ENCODE assay signal across 11 cellular contexts in genomic region chr2:54454548-54454921, GRCh38. TPM values are rescaled to one million over a fixed set of nuclear protein-coding genes. Genes with fewer than 3 reads are reported as not detected.
DNase-seq lines count a peak whose midpoint lies in the region; ATAC-seq and TF ChIP-seq lines count a peak whose summit lies in the region.
"Had no signal": no experiment of that assay in that cellular context is flagged by ENCODE, and none has a peak within 500 bp of the region (broad histone marks: within the 10 kb centered on the region; RNA-seq: fewer than 3 reads in every experiment).

No MANE protein-coding gene starts in this region.

- H3K4me3 Mint-ChIP-seq in H9 (peak overlapping the region; percentile 56 to 74; a peak in 4 of 5 replicates), WTC11 (peak overlapping the region; percentile 84)

- no peaks in the 10 kb centered on the region for H3K79me1 ChIP-seq in H9 (ENCODE audit: insufficient read depth, low read depth, low read length, poor library complexity, severe bottlenecking)

- H2BK5ac ChIP-seq in H9 (ENCODE audit: insufficient read length, low read length), result no peak overlapping the region

- no peak overlapping the region for H3K18ac ChIP-seq in H9 (ENCODE audit: insufficient read length, low read depth, low read length)

- H3T11ph ChIP-seq in H9 (ENCODE audit: low read length), result no peak overlapping the region

- H3K9me3 Mint-ChIP-seq in H9 (no peaks in the 10 kb centered on the region; a peak in 1 of 5 replicates), WTC11 (no peaks in the 10 kb centered on the region)
- H3K9me3 Mint-ChIP-seq: activated naive CD4-positive, alpha-beta T cell treated with anti-CD3 and anti-CD28 coated beads, Interleukin-2, amount 10 ng/mL, durations not matched to agents 7 days and 5 days had no signal

- H3K27ac Mint-ChIP-seq in H9 (no peak overlapping the region), WTC11 (no peak overlapping the region)
- H3K27ac Mint-ChIP-seq: activated naive CD4-positive, alpha-beta T cell treated with anti-CD3 and anti-CD28 coated beads, Interleukin-2, amount 10 ng/mL, durations not matched to agents 7 days and 5 days had no signal

- no peaks in the 10 kb centered on the region for H3K27me3 ChIP-seq in H9 (ENCODE audit: insufficient read depth, low read length)
- H3K27me3 ChIP-seq in left lung, result peaks cover 0 to 53% of the 10 kb centered on the region in 2 donors
- no peaks in the 10 kb centered on the region for H3K27me3 ChIP-seq in ovary
- H3K27me3 ChIP-seq: SJSA1 had no signal

- CTCF ChIA-PET in WTC11 (lab: Charles Lee), result no interaction called here

- H3K4me3 ChIP-seq in left lung, result no peak overlapping the region
- no peak overlapping the region for H3K4me3 ChIP-seq in ovary

- H4K20me1 ChIP-seq in H9 (ENCODE audit: control insufficient read depth, insufficient read depth, insufficient read length), result no peaks in the 10 kb centered on the region

- H2BK12ac ChIP-seq in H9 (ENCODE audit: insufficient read length, low read depth, low read length), result no peak overlapping the region

- H3K4ac ChIP-seq in H9 (ENCODE audit: low read depth, low read length), result no peak overlapping the region

- H3K79me2 ChIP-seq in H9 (ENCODE audit: insufficient read depth, low read length), result no peaks in the 10 kb centered on the region

- no peaks in the 10 kb centered on the region for H3K4me1 ChIP-seq in H9 (ENCODE audit: insufficient read depth, low read length)
- H3K4me1 ChIP-seq in left lung, result peaks cover 0 to 39% of the 10 kb centered on the region in 2 donors
- peaks cover 2% of the 10 kb centered on the region for H3K4me1 ChIP-seq in ovary (ENCODE audit: insufficient read depth)

- H3K4me1 Mint-ChIP-seq in H9 (peaks cover 6 to 21% of the 10 kb centered on the region in 2 experiments), WTC11 (peaks cover 29% of the 10 kb centered on the region)

- no peak overlapping the region for H3K56ac ChIP-seq in H9 (ENCODE audit: insufficient read length, low read depth, low read length)

- H3K4me2 ChIP-seq in H9 (ENCODE audit: insufficient read depth, insufficient read length, low read length), result peak overlapping the region; percentile 94

- no peak for DNase-seq in H9
- no peak for DNase-seq in WTC11 (ENCODE audit: low spot score)
- DNase-seq in left lung, result no peak
- DNase-seq in superior temporal gyrus (ENCODE audit: extremely low spot score), result peak; percentile 52
- DNase-seq in ovary, result no peak
- DNase-seq in activated T-cell treated with anti-CD3 and anti-CD28 coated beads for 4 hours, result no peak
- no peak for DNase-seq in activated naive CD4-positive, alpha-beta T cell treated with anti-CD3 and anti-CD28 coated beads, Interleukin-2, amount 50 U/mL, for 16 hours
- DNase-seq: activated CD4-positive, alpha-beta T cell treated with anti-CD3 and anti-CD28 coated beads for 4 hours; activated naive CD4-positive, alpha-beta T cell treated with anti-CD3 and anti-CD28 coated beads, Interleukin-2, amount 10 ng/mL, durations not matched to agents 7 days and 5 days; HCEC 1CT had no signal

- POLR2A ChIA-PET in WTC11 (lab: Charles Lee), result interaction anchor here (1.0 kb wide), 1 partner anchor 17 kb away, joined by 6 read pairs; no protein-coding TSS in a partner anchor

- H3K9ac ChIP-seq in H9 (ENCODE audit: extremely low read depth, insufficient read length, low read length), result no peak overlapping the region

- intact Hi-C loops in left lung (cut with DNase I) (no loop called here), ovary (cut with DNase I) (no loop called here)

- H3K36me3 Mint-ChIP-seq in H9 (ENCODE audit: insufficient read depth in 1 of 3, low read depth in 3 of 3) (no peaks in the 10 kb centered on the region; a peak in 1 of 7 replicates), WTC11 (no peaks in the 10 kb centered on the region)
- H3K36me3 Mint-ChIP-seq: activated naive CD4-positive, alpha-beta T cell treated with anti-CD3 and anti-CD28 coated beads, Interleukin-2, amount 10 ng/mL, durations not matched to agents 7 days and 5 days had no signal

- TF ChIP-seq POLR2A in ovary (IDR thresholded peaks at IDR 0.05), result no peak

- no peaks in the 10 kb centered on the region for H3K36me3 ChIP-seq in left lung
- H3K36me3 ChIP-seq in ovary, result no peaks in the 10 kb centered on the region

- H2AK5ac ChIP-seq in H9 (ENCODE audit: insufficient read length, low read length), result no peak overlapping the region

- H4K91ac ChIP-seq in H9 (ENCODE audit: insufficient read length, low read depth, low read length), result no peak overlapping the region

- no peak overlapping the region for H2BK15ac ChIP-seq in H9 (ENCODE audit: low read depth, low read length)

- no peak for ATAC-seq in WTC11
- ATAC-seq in left lung, result no peak

- H3K9me3 ChIP-seq in H9 (ENCODE audit: control insufficient read depth, low read depth, low read length) (no peaks in the 10 kb centered on the region), left lung (no peaks in the 10 kb centered on the region), ovary (no peaks in the 10 kb centered on the region)
- H3K9me3 ChIP-seq: SJSA1 had no signal

- no peak for TF ChIP-seq EP300 in ovary (IDR thresholded peaks at IDR 0.05)

- H3K27ac ChIP-seq in H9 (ENCODE audit: insufficient read length, low read depth, low read length) (no peak overlapping the region), left lung (peak overlapping the region; percentile 84 to 96), ovary (peak overlapping the region in 1 of 2 donors; percentile 89)
- H3K27ac ChIP-seq: SJSA1 had no signal

- peaks cover 21% of the 10 kb centered on the region for H3K23me2 ChIP-seq in H9 (ENCODE audit: insufficient read length, low read depth, low read length, poor library complexity, severe bottlenecking)

- no CpG with 5 or more reads among the region's 2 CpGs for WGBS in H9 (ENCODE audit: extremely low coverage, insufficient read length, low lambda C conversion rate)
- WGBS in ovary, 3 donors, result 72 to 75% (median 74%) methylated on average over 2 of the region's 2 CpGs

- no peak overlapping the region for H2BK120ac ChIP-seq in H9 (ENCODE audit: low read depth, low read length, poor library complexity, severe bottlenecking)

- no peak for TF ChIP-seq CTCF in H9 (conservative IDR thresholded peaks at IDR 0.05)
- TF ChIP-seq CTCF in WTC11 (IDR thresholded peaks at IDR 0.05), result no peak
- no peak for TF ChIP-seq CTCF in left lung (IDR thresholded peaks at IDR 0.05)
- TF ChIP-seq CTCF in ovary (IDR thresholded peaks at IDR 0.05), result no peak

- no peak overlapping the region for H2BK20ac ChIP-seq in H9 (ENCODE audit: low read depth, low read length, poor library complexity, severe bottlenecking)

- peaks cover 35% of the 10 kb centered on the region for H3K27me3 Mint-ChIP-seq in H9 (ENCODE audit: low read depth)
- H3K27me3 Mint-ChIP-seq in WTC11 (ENCODE audit: low read depth), result no peaks in the 10 kb centered on the region; the same call in none of the 2 replicates

- no peak overlapping the region for H4K8ac ChIP-seq in H9 (replicated peaks; ENCODE audit: insufficient read length, low read depth, low read length)

- no peak overlapping the region for H2AFZ ChIP-seq in H9 (ENCODE audit: low read length)

- H3K14ac ChIP-seq in H9 (ENCODE audit: insufficient read depth, low read length), result no peak overlapping the region

- no peak overlapping the region for H4K5ac ChIP-seq in H9 (ENCODE audit: insufficient read length, low read depth, low read length)

- H3K23ac ChIP-seq in H9 (ENCODE audit: insufficient read length, low read depth, low read length), result no peak overlapping the region

TF ChIP-seq in WTC11, 78 proteins besides CTCF, POLR2A, EP300 and RAD21:
- TF ChIP-seq NR2C2 (CRISPR knock-in tag; IDR thresholded peaks at IDR 0.05), result no peak
- no peak for TF ChIP-seq AR (CRISPR knock-in tag; IDR thresholded peaks at IDR 0.05)
- TF ChIP-seq USF1 (CRISPR knock-in tag; IDR thresholded peaks at IDR 0.05), result no peak
- TF ChIP-seq MAX (CRISPR knock-in tag; IDR thresholded peaks at IDR 0.05), result no peak
- TF ChIP-seq ZBTB21 (CRISPR knock-in tag; IDR thresholded peaks at IDR 0.05; ENCODE audit: borderline replicate concordance), result no peak
- TF ChIP-seq CREB1 (CRISPR knock-in tag; IDR thresholded peaks at IDR 0.05), result no peak

RNA-seq across cellular contexts. Expression of gene SPTBN1, which starts 1.6 kb away (rescaled TPM):
- total RNA-seq in H9 (2021) (160 and 164 TPM in 2 replicates), WTC11 (2021) (171 to 204 TPM (median 172 TPM) in 3 replicates), left lung (100 to 1,000 TPM; 441 to 550 TPM), ovary (100 to 1,000 TPM; 161 to 314 (median 232) TPM)
- 100 to 1,000 TPM; 108 to 262 TPM for polyA plus RNA-seq in ovary
